23 cellular contexts compared by ENCODE assay signal in the genomic region with DNA sequence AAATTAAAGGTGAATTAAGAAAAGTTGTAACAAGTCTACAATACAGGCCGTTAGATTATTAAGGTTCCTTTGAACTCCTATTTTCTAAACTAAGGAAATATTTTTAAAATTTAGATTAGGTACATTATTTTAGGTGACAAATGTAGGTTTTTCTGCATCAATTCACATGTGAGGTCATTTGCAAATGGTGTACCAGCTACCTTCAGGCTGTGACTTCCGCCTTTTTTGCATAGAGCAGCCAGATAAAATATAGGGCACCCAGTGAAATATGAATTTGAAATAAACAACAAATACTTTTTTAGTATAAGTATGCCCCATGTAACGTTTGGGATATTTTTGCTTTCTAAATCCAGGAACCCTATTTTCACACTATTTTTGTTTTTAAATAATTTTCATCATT.
DNase-seq lines count a peak whose midpoint lies in the region; ATAC-seq and TF ChIP-seq lines count a peak whose summit lies in the region.
"Had no signal": no experiment of that assay in that cellular context is flagged by ENCODE, and none has a peak within 500 bp of the region (broad histone marks: within the 10 kb centered on the region; RNA-seq: fewer than 3 reads in every experiment).

No MANE protein-coding gene starts in this region.

- H3K27ac ChIP-seq in OCI-LY7 (ENCODE audit: low read depth, low read length, poor library complexity, severe bottlenecking), result no peak overlapping the region
- H3K27ac ChIP-seq: BLaER1 had no signal

- no TSS peak for BruUV-seq in OCI-LY7 (replicated peaks; lab: Mats Ljungman, UMichigan)

- TF ChIP-seq CTCF in OCI-LY7 (conservative IDR thresholded peaks at IDR 0.05; ENCODE audit: low read length), result no peak
- no peak for TF ChIP-seq CTCF in foreskin fibroblast (IDR thresholded peaks at IDR 0.05; ENCODE audit: low read depth, low read length)

- DNase-seq in OCI-LY7 (ENCODE audit: low spot score), result peak; percentile 4
- no peak for DNase-seq in activated effector memory CD4-positive, alpha-beta T cell treated with anti-CD3 and anti-CD28 coated beads, Interleukin-2, amount 50 U/mL, for 16 hours
- DNase-seq in foreskin fibroblast, result no peak
- DNase-seq in NCI-H146 (lab: John Stamatoyannopoulos, UW), result no peak
- DNase-seq: CD4-positive, alpha-beta T cell; COR-L47; DND-41; GOT3; NCI-H1105 treated with DMSO at 0.1 percent for 48 hours; NCI-H1694; NCI-H2081; NCI-H2171 treated with DMSO at 0.1 percent for 48 hours; NCI-H524 treated with DMSO at 0.1 percent for 48 hours; NCI-H82; PC-3; Right ventricle myocardium superior; SW 1271; T-helper 17 cell had no signal

- H3K36me3 ChIP-seq in OCI-LY7 (ENCODE audit: insufficient read depth, low read length), result no peaks in the 10 kb centered on the region
- H3K36me3 ChIP-seq: BLaER1 had no signal

- intact Hi-C loops in OCI-LY7 (cut with micrococcal nuclease; ENCODE audit: unreplicated experiment), result no loop called here

- H3K27ac Mint-ChIP-seq in IgD-negative memory B cell, result peak overlapping the region; percentile 58 to 94 (median 91)
- H3K27ac Mint-ChIP-seq in stimulated activated memory B cell treated with anti-CD40 and anti-IgM and Interleukin-4, amounts not matched to agents 10 μg/mL and 1 μg/mL and 100 μg/mL, for 72 hours, result peak overlapping the region; percentile 91
- H3K27ac Mint-ChIP-seq: CD4-positive, alpha-beta T cell; T-helper 17 cell had no signal

- no peaks in the 10 kb centered on the region for H3K36me3 Mint-ChIP-seq in IgD-negative memory B cell
- no peaks in the 10 kb centered on the region for H3K36me3 Mint-ChIP-seq in stimulated activated memory B cell treated with anti-CD40 and anti-IgM and Interleukin-4, amounts not matched to agents 10 μg/mL and 1 μg/mL and 100 μg/mL, for 72 hours

- peak overlapping the region; percentile 5; the same call in 1 of the 2 replicates for H3K4me2 ChIP-seq in OCI-LY7 (ENCODE audit: low read length)

- no peaks in the 10 kb centered on the region for H3K79me2 ChIP-seq in OCI-LY7 (ENCODE audit: insufficient read depth, low read depth, low read length)

- no peak overlapping the region for H3K4me3 ChIP-seq in OCI-LY7 (ENCODE audit: low read depth, low read length, poor library complexity, severe bottlenecking)
- H3K4me3 ChIP-seq in foreskin fibroblast (ENCODE audit: low read depth in 1 of 2, low read length in 2 of 2), result no peak overlapping the region
- H3K4me3 ChIP-seq: BLaER1 had no signal

- CTCF ChIA-PET in OCI-LY7 (lab: Charles Lee; ENCODE audit: unreplicated experiment), result no interaction called here

- peaks cover 49 to 51% (median 49%) of the 10 kb centered on the region in 3 donors for H3K4me1 Mint-ChIP-seq in IgD-negative memory B cell
- H3K4me1 Mint-ChIP-seq in stimulated activated memory B cell treated with anti-CD40 and anti-IgM and Interleukin-4, amounts not matched to agents 10 μg/mL and 1 μg/mL and 100 μg/mL, for 72 hours, result peaks cover 46% of the 10 kb centered on the region

- ATAC-seq in GM18868 (IDR thresholded peaks at IDR 0.05; ENCODE audit: unreplicated experiment), result peak; percentile 43
- ATAC-seq in stimulated activated memory B cell treated with anti-CD40 and anti-IgM and Interleukin-4, amounts not matched to agents 10 μg/mL and 1 μg/mL and 100 μg/mL, for 72 hours, result peak; percentile 59
- ATAC-seq: HCT116, PC-3, T-helper 17 cell had no signal

- no peaks in the 10 kb centered on the region for H3K27me3 Mint-ChIP-seq in IgD-negative memory B cell
- no peaks in the 10 kb centered on the region for H3K27me3 Mint-ChIP-seq in stimulated activated memory B cell treated with anti-CD40 and anti-IgM and Interleukin-4, amounts not matched to agents 10 μg/mL and 1 μg/mL and 100 μg/mL, for 72 hours
- H3K27me3 Mint-ChIP-seq: CD4-positive, alpha-beta T cell; T-helper 17 cell had no signal

- POLR2A ChIA-PET in OCI-LY7 (lab: Charles Lee), result no interaction called here

- peaks cover 0 to 1% (median 0%) of the 10 kb centered on the region in 3 donors for H3K9me3 Mint-ChIP-seq in IgD-negative memory B cell
- H3K9me3 Mint-ChIP-seq in stimulated activated memory B cell treated with anti-CD40 and anti-IgM and Interleukin-4, amounts not matched to agents 10 μg/mL and 1 μg/mL and 100 μg/mL, for 72 hours, result peaks cover 4% of the 10 kb centered on the region
- H3K9me3 Mint-ChIP-seq: CD4-positive, alpha-beta T cell had no signal

- no peaks in the 10 kb centered on the region for H4K20me1 ChIP-seq in OCI-LY7 (ENCODE audit: insufficient read depth, low read length)
- H4K20me1 ChIP-seq: BLaER1 had no signal

- no peaks in the 10 kb centered on the region for H3K9me2 ChIP-seq in OCI-LY7 (ENCODE audit: insufficient read depth, low read length)

- H3K4me1 ChIP-seq in OCI-LY7 (ENCODE audit: insufficient read depth, low read length, poor library complexity, severe bottlenecking), result peaks cover 13% of the 10 kb centered on the region
- H3K4me1 ChIP-seq: BLaER1 had no signal

- H3K4me3 Mint-ChIP-seq in IgD-negative memory B cell, result peak overlapping the region in 3 of 4 donors; percentile 71 to 85 (median 76)
- H3K4me3 Mint-ChIP-seq in stimulated activated memory B cell treated with anti-CD40 and anti-IgM and Interleukin-4, amounts not matched to agents 10 μg/mL and 1 μg/mL and 100 μg/mL, for 72 hours, result no peak overlapping the region
- H3K4me3 Mint-ChIP-seq: CD4-positive, alpha-beta T cell; T-helper 17 cell had no signal

- peak overlapping the region; percentile 51; the same call in 1 of the 2 replicates for H2AFZ ChIP-seq in OCI-LY7 (ENCODE audit: low read length)

- no peaks in the 10 kb centered on the region for H3K9me3 ChIP-seq in OCI-LY7 (ENCODE audit: low read length)
- H3K9me3 ChIP-seq: BLaER1 had no signal
